In the genomic region with DNA sequence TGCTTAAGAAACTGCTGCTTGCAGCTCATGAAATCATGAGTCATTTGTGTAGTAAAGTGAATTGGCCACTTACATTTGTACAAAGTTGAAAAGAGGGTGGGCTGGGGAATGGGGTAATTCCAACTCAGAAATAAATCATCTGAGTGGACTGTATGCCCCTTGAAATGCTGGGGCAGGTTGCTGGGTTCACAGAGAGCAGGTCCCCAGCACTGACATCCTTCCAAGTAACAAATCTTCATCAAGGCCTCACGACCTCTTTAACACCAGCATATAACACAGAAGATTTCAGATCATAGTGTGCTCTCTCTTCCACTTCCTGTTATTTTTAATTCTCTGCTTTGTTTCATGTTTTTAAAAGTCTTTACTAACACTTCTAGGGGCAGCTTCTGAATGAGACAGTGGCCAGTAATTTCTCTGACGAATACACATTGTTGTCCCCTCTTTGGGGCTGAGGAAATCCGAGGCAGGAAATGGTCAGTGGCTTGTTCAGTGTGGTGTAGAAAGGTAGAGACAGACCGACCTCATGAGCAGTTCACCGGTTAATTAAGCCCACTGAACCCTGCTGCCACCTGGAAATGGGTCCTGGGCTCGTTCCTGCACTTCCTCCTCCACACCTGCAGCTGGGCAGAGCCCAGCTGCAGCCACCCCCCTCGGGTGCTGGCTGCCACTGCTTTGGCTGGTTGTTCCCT, we compare ENCODE assay signal across 9 cellular contexts.
DNase-seq lines count a peak whose midpoint lies in the region; ATAC-seq and TF ChIP-seq lines count a peak whose summit lies in the region.
"Had no signal": no experiment of that assay in that cellular context is flagged by ENCODE, and none has a peak within 500 bp of the region (broad histone marks: within the 10 kb centered on the region; RNA-seq: fewer than 3 reads in every experiment).

No MANE protein-coding gene starts in this region.

- ATAC-seq in GM18499 (IDR thresholded peaks at IDR 0.05; ENCODE audit: insufficient read depth, unreplicated experiment) (peak; percentile 46), GM21529 (IDR thresholded peaks at IDR 0.05; ENCODE audit: unreplicated experiment) (peak; percentile 76), right lobe of liver (peak; percentile 43 to 69 (median 48))

- H3K36me3 ChIP-seq in ascending aorta (no peaks in the 10 kb centered on the region), right lobe of liver (no peaks in the 10 kb centered on the region), MG63 (no peaks in the 10 kb centered on the region)

- peak overlapping the region; percentile 60 to 78 (median 72) for H3K4me3 Mint-ChIP-seq in IgD-negative memory B cell

- no peaks in the 10 kb centered on the region for H3K27me3 Mint-ChIP-seq in IgD-negative memory B cell

- 19% methylated on average over 4 of the region's 7 CpGs for WGBS in right lobe of liver (ENCODE audit: insufficient coverage, low coverage, low lambda C conversion rate, missing lambda C conversion rate)

- H3K27ac Mint-ChIP-seq in IgD-negative memory B cell = peak overlapping the region; percentile 91 to 93 (median 91)

- H3K27ac ChIP-seq in ascending aorta (peak overlapping the region; percentile 69 to 79), right lobe of liver (peak overlapping the region; percentile 33 to 57 (median 55))
- H3K27ac ChIP-seq: SK-N-MC had no signal

- H3K9me3 ChIP-seq in ascending aorta (no peaks in the 10 kb centered on the region), right lobe of liver (no peaks in the 10 kb centered on the region), MG63 (no peaks in the 10 kb centered on the region)

- H3K27me3 ChIP-seq in ascending aorta (no peaks in the 10 kb centered on the region), right lobe of liver (no peaks in the 10 kb centered on the region), MG63 (no peaks in the 10 kb centered on the region)

- H3K4me1 Mint-ChIP-seq in IgD-negative memory B cell = peaks cover 47 to 69% (median 60%) of the 10 kb centered on the region in 3 donors

- H3K4me3 ChIP-seq in ascending aorta (no peak overlapping the region), right lobe of liver (no peak overlapping the region), MG63 (no peak overlapping the region)
- H3K4me3 ChIP-seq: SK-N-MC had no signal

- TF ChIP-seq CTCF in ascending aorta (IDR thresholded peaks at IDR 0.05) (no peak), right lobe of liver (IDR thresholded peaks at IDR 0.05) (no peak)

- H3K36me3 Mint-ChIP-seq in IgD-negative memory B cell = peaks cover 7% of the 10 kb centered on the region

- peaks cover 21 to 78% of the 10 kb centered on the region in 2 donors for H3K4me1 ChIP-seq in ascending aorta
- H3K4me1 ChIP-seq in right lobe of liver = peaks cover 0 to 3% (median 0%) of the 10 kb centered on the region in 4 donors

- H3K9me3 Mint-ChIP-seq in IgD-negative memory B cell = no peaks in the 10 kb centered on the region

- intact Hi-C loops in ascending aorta (cut with DNase I) (loop anchor here (5.0 kb wide), 1 partner anchor 53 kb away; no protein-coding TSS in a partner anchor), right lobe of liver (cut with DNase I) (no loop called here)

- DNase-seq in ascending aorta (ENCODE audit: low spot score in 2 of 2) = no peak
- DNase-seq in right lobe of liver = no peak
- no peak for DNase-seq in MG63
- no peak for DNase-seq in epidermal melanocyte (ENCODE audit: insufficient read length, low spot score)
- no peak for DNase-seq in D341Med (ENCODE audit: low spot score)

- no peak for TF ChIP-seq POLR2A in right lobe of liver (IDR thresholded peaks at IDR 0.05)
